In genomic region chr5:123936548-123936947, GRCh38 we compare ENCODE assay signal across 28 cellular contexts.
"Had no signal": no experiment of that assay in that cellular context is flagged by ENCODE, and none has a peak within 500 bp of the region (broad histone marks: within the 10 kb centered on the region; RNA-seq: fewer than 3 reads in every experiment).

No MANE protein-coding gene starts in this region.

- H3K36me3 Mint-ChIP-seq: activated CD8-positive, alpha-beta memory T cell treated with anti-CD3 and anti-CD28 coated beads, Interleukin-2, amount 10 ng/mL, durations not matched to agents 7 days and 5 days; immature natural killer cell; stimulated activated effector memory CD8-positive, alpha-beta T cell treated with anti-CD3 and anti-CD28 coated beads, Interleukin-12 subunit alpha, Interleukin-12 subunit beta, amount 100 ng/mL, for 72 hours; type B pancreatic cell had no signal

- DNase-seq: activated CD4-positive, alpha-beta T cell treated with anti-CD3 and anti-CD28 coated beads for 36 hours; activated CD4-positive, CD25-positive, alpha-beta regulatory T cell; activated CD8-positive, alpha-beta memory T cell treated with anti-CD3 and anti-CD28 coated beads, Interleukin-2, amount 10 ng/mL, durations not matched to agents 7 days and 5 days; activated CD8-positive, alpha-beta T cell treated with anti-CD3 and anti-CD28 coated beads, Interleukin-2, amount 10 ng/mL, durations not matched to agents 7 days and 5 days; activated naive CD4-positive, alpha-beta T cell; activated T-cell treated with anti-CD3 and anti-CD28 coated beads, Interleukin-2, amount 50 U/mL, for 48 hours; effector CD4-positive, alpha-beta T cell; kidney; naive thymus-derived CD4-positive, alpha-beta T cell; retina; stimulated activated CD4-positive, alpha-beta T cell treated with anti-CD3 and anti-CD28 coated beads, Interleukin-12 subunit alpha, Interleukin-12 subunit beta, amount 100 ng/mL, for 4 hours; stimulated activated CD4-positive, alpha-beta T cell treated with anti-CD3 and anti-CD28 coated beads, Interleukin-4, amount 100 ng/mL, for 1 hour; uterus had no signal

- H3K4me1 ChIP-seq: pancreas, prostate gland, uterus had no signal

- H2AFZ ChIP-seq: hepatocyte had no signal

- H3K9me3 ChIP-seq: pancreas had no signal

- H3K27me3 Mint-ChIP-seq: activated CD4-positive, alpha-beta T cell treated with anti-CD3 and anti-CD28 coated beads for 36 hours; activated CD8-positive, alpha-beta memory T cell treated with anti-CD3 and anti-CD28 coated beads, Interleukin-2, amount 10 ng/mL, durations not matched to agents 7 days and 5 days; central memory CD8-positive, alpha-beta T cell; naive thymus-derived CD4-positive, alpha-beta T cell; stimulated activated naive CD8-positive, alpha-beta T cell treated with anti-CD3 and anti-CD28 coated beads, Interleukin-15, Interleukin-2, amounts not matched to agents 100 ng/mL and 50 ng/mL, for 24 hours; type B pancreatic cell had no signal

- H3K4me3 ChIP-seq: hepatocyte, pancreas, prostate gland, skin epidermis, thoracic aorta, uterus had no signal

- H3K4me1 Mint-ChIP-seq: activated CD4-positive, alpha-beta T cell treated with anti-CD3 and anti-CD28 coated beads for 36 hours; activated CD8-positive, alpha-beta memory T cell treated with anti-CD3 and anti-CD28 coated beads, Interleukin-2, amount 10 ng/mL, durations not matched to agents 7 days and 5 days; central memory CD8-positive, alpha-beta T cell; immature natural killer cell; mesothelial cell of epicardium; neural crest cell; stimulated activated effector memory CD8-positive, alpha-beta T cell treated with anti-CD3 and anti-CD28 coated beads, Interleukin-12 subunit alpha, Interleukin-12 subunit beta, amount 100 ng/mL, for 72 hours had no signal

- H3K4me3 Mint-ChIP-seq: activated CD4-positive, alpha-beta T cell treated with anti-CD3 and anti-CD28 coated beads for 36 hours; activated CD8-positive, alpha-beta memory T cell treated with anti-CD3 and anti-CD28 coated beads, Interleukin-2, amount 10 ng/mL, durations not matched to agents 7 days and 5 days; activated CD8-positive, alpha-beta T cell treated with anti-CD3 and anti-CD28 coated beads, Interleukin-2, amount 10 ng/mL, durations not matched to agents 7 days and 5 days; central memory CD8-positive, alpha-beta T cell; immature natural killer cell; mesothelial cell of epicardium; naive thymus-derived CD4-positive, alpha-beta T cell; neural crest cell; stimulated activated effector memory CD8-positive, alpha-beta T cell treated with anti-CD3 and anti-CD28 coated beads, Interleukin-12 subunit alpha, Interleukin-12 subunit beta, amount 100 ng/mL, for 72 hours; stimulated activated naive CD8-positive, alpha-beta T cell treated with anti-CD3 and anti-CD28 coated beads, Interleukin-15, Interleukin-2, amounts not matched to agents 100 ng/mL and 50 ng/mL, for 24 hours; type B pancreatic cell had no signal

- H3K27ac Mint-ChIP-seq: activated CD4-positive, alpha-beta T cell treated with anti-CD3 and anti-CD28 coated beads for 36 hours; activated CD8-positive, alpha-beta memory T cell treated with anti-CD3 and anti-CD28 coated beads, Interleukin-2, amount 10 ng/mL, durations not matched to agents 7 days and 5 days; activated CD8-positive, alpha-beta T cell treated with anti-CD3 and anti-CD28 coated beads, Interleukin-2, amount 10 ng/mL, durations not matched to agents 7 days and 5 days; activated naive CD4-positive, alpha-beta T cell treated with anti-CD3 and anti-CD28 coated beads, Interleukin-2, amount 50 U/mL, for 72 hours; activated T-helper 2 cell treated with anti-CD3 and anti-CD28 coated beads, Interferon-gamma antibody, Interleukin-2, Interleukin-4, amounts not matched to agents 10 μg/mL and 5 μg/mL and 100 μg/mL, durations not matched to agents 14 hours and 24 hours and 36 hours; immature natural killer cell; mesothelial cell of epicardium; naive thymus-derived CD4-positive, alpha-beta T cell; stimulated activated effector memory CD8-positive, alpha-beta T cell treated with anti-CD3 and anti-CD28 coated beads, Interleukin-12 subunit alpha, Interleukin-12 subunit beta, amount 100 ng/mL, for 72 hours; stimulated activated naive CD8-positive, alpha-beta T cell treated with anti-CD3 and anti-CD28 coated beads, Interleukin-15, Interleukin-2, amounts not matched to agents 100 ng/mL and 50 ng/mL, for 24 hours; type B pancreatic cell had no signal

- H3K4me2 ChIP-seq: hepatocyte had no signal

- H3K27ac ChIP-seq: hepatocyte, pancreas, prostate gland, skin epidermis, thoracic aorta, uterus had no signal

- H3K36me3 ChIP-seq: pancreas, prostate gland, thoracic aorta, uterus had no signal

- H3K79me2 ChIP-seq: hepatocyte had no signal

- H3K27me3 ChIP-seq: hepatocyte, pancreas, uterus had no signal

- ATAC-seq: activated CD4-positive, alpha-beta T cell treated with anti-CD3 and anti-CD28 coated beads for 36 hours; activated CD8-positive, alpha-beta memory T cell treated with anti-CD3 and anti-CD28 coated beads, Interleukin-2, amount 10 ng/mL, durations not matched to agents 7 days and 5 days; activated CD8-positive, alpha-beta T cell treated with anti-CD3 and anti-CD28 coated beads, Interleukin-2, amount 10 ng/mL, durations not matched to agents 7 days and 5 days; activated naive CD4-positive, alpha-beta T cell treated with anti-CD3 and anti-CD28 coated beads, Interleukin-2, amount 50 U/mL, for 72 hours; naive thymus-derived CD4-positive, alpha-beta T cell; pancreas; sciatic nerve; stimulated activated effector memory CD8-positive, alpha-beta T cell treated with anti-CD3 and anti-CD28 coated beads, Interleukin-12 subunit alpha, Interleukin-12 subunit beta, amount 100 ng/mL, for 72 hours had no signal
